In genomic region chr10:102067091-102067916, GRCh38 we compare ENCODE assay signal across 1 cellular context.
TF ChIP-seq lines count a peak whose summit lies in the region.

No MANE protein-coding gene starts in this region.

TF ChIP-seq in A549, 52 proteins besides CTCF, POLR2A, EP300 and RAD21:
- no peak for TF ChIP-seq E2F6 (IDR thresholded peaks at IDR 0.05; ENCODE audit: borderline replicate concordance, low read depth)
- no peak for TF ChIP-seq POLR2AphosphoS2 (conservative IDR thresholded peaks at IDR 0.05; ENCODE audit: low read length)
- TF ChIP-seq FOSL2 (IDR thresholded peaks at IDR 0.05), result no peak
- no peak for TF ChIP-seq FOSL2 (CRISPR knock-in tag; IDR thresholded peaks at IDR 0.05)
- no peak for TF ChIP-seq NR3C1 (IDR thresholded peaks at IDR 0.05)
- TF ChIP-seq HMGXB4 (CRISPR knock-in tag; IDR thresholded peaks at IDR 0.05; ENCODE audit: borderline replicate concordance), result no peak
- TF ChIP-seq MAX (IDR thresholded peaks at IDR 0.05), result no peak
- no peak for TF ChIP-seq KDM1A (IDR thresholded peaks at IDR 0.05; ENCODE audit: low read depth)
- no peak for TF ChIP-seq EHMT2 (IDR thresholded peaks at IDR 0.05; ENCODE audit: low read depth)
- TF ChIP-seq ATOH8 (CRISPR knock-in tag; IDR thresholded peaks at IDR 0.05; ENCODE audit: low read depth), result no peak
- no peak for TF ChIP-seq FOSB (CRISPR knock-in tag; IDR thresholded peaks at IDR 0.05)
- no peak for TF ChIP-seq TP53 (CRISPR knock-in tag; IDR thresholded peaks at IDR 0.05)
- TF ChIP-seq JUN (IDR thresholded peaks at IDR 0.05), result no peak
- no peak for TF ChIP-seq NFE2L2 (conservative IDR thresholded peaks at IDR 0.05; ENCODE audit: low read length)
- no peak for TF ChIP-seq HOXB13 (CRISPR knock-in tag; IDR thresholded peaks at IDR 0.05; ENCODE audit: low read depth)
- no peak for TF ChIP-seq SMC3 (IDR thresholded peaks at IDR 0.05)
- TF ChIP-seq RFX5 (IDR thresholded peaks at IDR 0.05), result no peak
- no peak for TF ChIP-seq ESRRA (IDR thresholded peaks at IDR 0.05; ENCODE audit: borderline replicate concordance, low read length)
